8 cellular contexts compared by ENCODE assay signal in the genomic region with DNA sequence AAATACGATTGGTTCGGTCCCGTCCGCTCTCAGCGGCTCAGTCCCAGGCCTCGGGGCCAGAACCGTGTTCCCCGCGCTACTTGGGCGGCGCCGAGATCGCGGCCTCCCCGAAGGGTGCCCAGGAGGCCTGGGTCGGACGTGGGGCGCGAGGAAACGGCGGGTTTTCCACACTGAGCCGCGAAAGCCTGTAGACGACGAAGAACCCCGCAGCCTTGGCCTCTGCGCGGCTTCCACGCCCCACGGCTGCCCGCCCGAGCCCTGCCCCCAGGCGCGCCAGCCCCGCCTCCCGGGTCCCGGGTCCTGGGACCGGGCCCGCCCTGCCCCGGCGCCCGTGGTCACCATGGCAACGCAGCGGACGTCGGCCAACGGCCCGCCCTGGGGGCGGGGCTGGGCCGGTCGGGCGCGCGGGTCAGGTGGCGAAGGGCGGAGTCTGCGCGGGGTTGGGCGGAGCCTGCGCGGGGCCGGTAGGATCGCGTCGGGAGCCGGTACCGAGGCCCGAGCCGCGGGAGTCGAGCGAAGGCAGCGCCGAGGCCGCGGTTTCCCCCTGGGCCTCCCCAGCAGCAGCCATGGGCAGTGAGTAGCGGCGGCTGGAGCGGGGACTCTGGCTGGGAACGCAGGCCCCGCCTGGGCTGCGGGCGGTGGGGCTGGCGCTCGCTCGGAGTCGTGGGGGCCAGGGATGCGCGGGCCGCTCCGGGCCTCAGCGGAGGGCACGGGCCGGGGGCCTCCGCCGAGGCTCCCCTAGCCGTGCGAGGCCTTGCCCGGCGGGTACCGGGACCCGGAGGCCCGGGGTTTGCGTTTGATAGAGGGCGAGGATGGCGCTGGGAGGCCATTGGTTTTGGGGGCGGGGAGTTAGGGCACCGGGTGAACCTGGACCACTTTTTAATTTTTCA. TPM values are rescaled to one million over a fixed set of nuclear protein-coding genes. Genes with fewer than 3 reads are reported as not detected.
DNase-seq lines count a peak whose midpoint lies in the region; ATAC-seq and TF ChIP-seq lines count a peak whose summit lies in the region.

A gene (plus strand): TSS at position 456 of the 890 bp plus-strand sequence. CDS start 111 bp downstream, at position 567.

- ATAC-seq in HG02623 (IDR thresholded peaks at IDR 0.05; ENCODE audit: unreplicated experiment): peak; percentile 93

- H3K4me3 ChIP-seq in GM12864 (ENCODE audit: low read depth, low read length): peak within 1 kb of the TSS; percentile 92

- H3K4me1 Mint-ChIP-seq in type B pancreatic cell (ENCODE audit: unreplicated experiment): peaks cover 6% of the 10 kb centered on the region

- H3K36me3 Mint-ChIP-seq in type B pancreatic cell: peaks cover 9% of the 10 kb centered on the region

- DNase-seq in GM12864 (ENCODE audit: low read depth) (peak; percentile 49), NCI-H1105 (lab: John Stamatoyannopoulos, UW) (peak; percentile 68), SW 1271 (lab: John Stamatoyannopoulos, UW) (peak; percentile 49 to 69), cardiac septum (ENCODE audit: low spot score) (peak; percentile 99), pons (ENCODE audit: low spot score) (peak; percentile 90), type B pancreatic cell (ENCODE audit: extremely low spot score, unreplicated experiment) (peak; percentile 99)
- DNase-seq in activated naive CD8-positive, alpha-beta T cell treated with anti-CD3 and anti-CD28 coated beads, Interleukin-2, amount 50 U/mL, for 16 hours (ENCODE audit: low read depth, low spot score): peak; percentile 93

- peak within 1 kb of the TSS; percentile 95 for H3K4me3 Mint-ChIP-seq in type B pancreatic cell

- H3K9me3 Mint-ChIP-seq in type B pancreatic cell: peaks cover 5% of the 10 kb centered on the region

- TF ChIP-seq CTCF in GM12864 (IDR thresholded peaks at IDR 0.05; ENCODE audit: low read depth, low read length, missing control alignments): no peak
- TF ChIP-seq CTCF in type B pancreatic cell (conservative IDR thresholded peaks at IDR 0.05): no peak

- peak within 1 kb of the TSS; percentile 86 for H3K27ac Mint-ChIP-seq in type B pancreatic cell

- intact Hi-C loops in cardiac septum (cut with DNase I): loop anchor here (1.0 to 2.0 kb wide), 2 partner anchors 61 to 86 kb away; a partner anchor contains a TSS

- H3K27me3 Mint-ChIP-seq in type B pancreatic cell: no peaks in the 10 kb centered on the region

RNA-seq across cellular contexts. Expression of the gene that starts here (rescaled TPM):
- total RNA-seq in cardiac septum (14.5 TPM), type B pancreatic cell (ENCODE audit: low replicate concordance) (10.0 and 26.3 TPM in 2 replicates)

Comparison
In these comparisons a context has a peak if more than half of its experiments do, and no peak if none do; other contexts are left out.
1. Peak in every context shown above with its lines: DNase-seq, ATAC-seq and H3K4me3 ChIP-seq.
2. DNase-seq: peak in every context shown above with its lines; median percentile 99 in cardiac septum; 99 in type B pancreatic cell; 93 in activated naive CD8-positive, alpha-beta T cell treated with anti-CD3 and anti-CD28 coated beads, Interleukin-2, amount 50 U/mL, for 16 hours; 90 in pons; 68 in NCI-H1105; 59 in SW 1271; 49 in GM12864.